ENCODE assay signal across 16 cellular contexts in the genomic region with DNA sequence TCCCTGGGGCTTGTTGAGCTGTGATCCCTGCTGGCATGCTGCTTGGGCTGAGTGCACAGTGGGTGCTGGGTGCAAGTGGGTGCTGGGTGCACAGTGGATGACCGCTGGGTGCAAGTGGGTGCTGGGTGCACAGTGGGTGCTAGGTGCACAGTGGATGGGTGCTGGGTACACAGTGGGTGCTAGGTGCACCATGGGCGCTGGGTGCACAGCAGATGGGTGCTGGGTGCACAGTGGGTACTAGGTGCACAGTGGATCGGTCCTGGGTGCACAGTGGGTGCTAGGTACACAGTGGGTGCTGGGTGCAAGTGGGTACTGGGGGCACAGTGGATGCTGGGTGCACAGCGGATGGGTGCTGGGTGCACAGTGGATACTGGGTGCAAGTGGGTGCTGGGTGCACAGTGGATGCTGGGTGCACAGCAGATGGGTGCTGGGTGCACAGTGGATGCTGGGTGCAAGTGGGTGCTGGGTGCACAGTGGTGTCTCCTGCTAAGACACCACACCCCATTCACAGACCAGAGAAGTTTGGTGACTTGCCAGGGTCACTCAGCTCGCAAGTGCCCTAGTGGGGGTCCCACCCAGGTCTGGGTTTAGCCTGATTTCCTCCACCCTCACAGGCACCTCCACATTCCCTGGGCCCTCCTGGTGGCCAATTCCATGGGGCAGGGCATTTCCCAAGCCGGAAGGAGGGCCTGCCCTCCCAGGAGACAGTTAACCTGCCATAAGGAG. TPM values are rescaled to one million over a fixed set of nuclear protein-coding genes. Genes with fewer than 3 reads are reported as not detected.
DNase-seq lines count a peak whose midpoint lies in the region; ATAC-seq, FAIRE-seq and TF ChIP-seq lines count a peak whose summit lies in the region.
"Had no signal": no experiment of that assay in that cellular context is flagged by ENCODE, and none has a peak within 500 bp of the region (broad histone marks: within the 10 kb centered on the region; RNA-seq: fewer than 3 reads in every experiment).

No MANE protein-coding gene starts in this region.

- POLR2A ChIA-PET in HepG2 (lab: Yijun Ruan, JAX) (interaction anchor here (1.4 to 9.7 kb wide), 2 partner anchors 19 to 21 kb away, joined by 5 to 370 read pairs; no protein-coding TSS in a partner anchor), K562 (lab: Yijun Ruan, JAX) (no interaction called here)
- POLR2A ChIA-PET in naive thymus-derived CD4-positive, alpha-beta T cell (lab: Charles Lee) = no interaction called here

- TF ChIP-seq RAD21 in HepG2 (CRISPR knock-in tag; IDR thresholded peaks at IDR 0.05) = no peak
- no peak for TF ChIP-seq RAD21 in K562 (CRISPR knock-in tag; conservative IDR thresholded peaks at IDR 0.05 in 1 of 2, IDR thresholded peaks at IDR 0.05 in 1 of 2)

- H3K27ac ChIP-seq in HepG2 (ENCODE audit: extremely low read length, insufficient read depth, low read length) (peak overlapping the region; percentile 95), right lobe of liver (peak overlapping the region in 1 of 3 donors; percentile 84), K562 (ENCODE audit: extremely low read depth, low read depth, low read length) (no peak overlapping the region)
- H3K27ac ChIP-seq in naive thymus-derived CD4-positive, alpha-beta T cell (ENCODE audit: low read depth, low read length) = no peak overlapping the region
- H3K27ac ChIP-seq: BLaER1 had no signal

- in situ Hi-C loops in HepG2 (cut with HindIII; ENCODE audit: extremely low pct_ligation_motif_present, low pct_unique_long_range_greater_than_20kb) (no loop called here), K562 (cut with MboI) (no loop called here)

- BruUV-seq in HepG2 (replicated peaks; lab: Mats Ljungman, UMichigan) = no TSS peak
- no TSS peak for BruUV-seq in K562 (replicated peaks; lab: Mats Ljungman, UMichigan)

- TF ChIP-seq CTCF in HepG2 (CRISPR knock-in tag; IDR thresholded peaks at IDR 0.05) (no peak), right lobe of liver (IDR thresholded peaks at IDR 0.05) (no peak), K562 (IDR thresholded peaks at IDR 0.05 in 2 of 3, conservative IDR thresholded peaks at IDR 0.05 in 1 of 3; ENCODE audit: insufficient read depth in 2 of 3, low read depth in 1 of 3, low read length in 3 of 3) (no peak)

- H3K36me3 Mint-ChIP-seq in naive thymus-derived CD4-positive, alpha-beta T cell = peaks cover 0 to 4% (median 0%) of the 10 kb centered on the region in 5 donors

- H3K27ac Mint-ChIP-seq in naive thymus-derived CD4-positive, alpha-beta T cell = peak overlapping the region in 2 of 9 donors; percentile 54 to 67

- H3K4me1 ChIP-seq in HepG2 (ENCODE audit: insufficient read depth, low read length) (peaks cover 50% of the 10 kb centered on the region), right lobe of liver (peaks cover 0 to 48% (median 23%) of the 10 kb centered on the region in 4 donors), K562 (replicated peaks in 1 of 2; ENCODE audit: control insufficient read depth in 2 of 2, insufficient read depth in 2 of 2, low read length in 2 of 2) (peaks cover 24 to 98% of the 10 kb centered on the region in 2 experiments)
- H3K4me1 ChIP-seq in naive thymus-derived CD4-positive, alpha-beta T cell (ENCODE audit: control insufficient read depth in 2 of 2, insufficient read depth in 2 of 2, low read length in 2 of 2) = no peaks in the 10 kb centered on the region

- H3K4me1 Mint-ChIP-seq in naive thymus-derived CD4-positive, alpha-beta T cell = peaks cover 0 to 15% (median 0%) of the 10 kb centered on the region in 7 donors

- peaks cover 18 to 34% of the 10 kb centered on the region in 2 experiments; a peak in 4 of 5 replicates for H3K36me3 ChIP-seq in HepG2 (replicated peaks in 1 of 2; ENCODE audit: control insufficient read depth in 1 of 2, insufficient read depth in 2 of 2, low read length in 2 of 2)
- H3K36me3 ChIP-seq in right lobe of liver = no peaks in the 10 kb centered on the region
- H3K36me3 ChIP-seq in K562 (ENCODE audit: control insufficient read depth, insufficient read depth, low read length) = peaks cover 80% of the 10 kb centered on the region; the same call in 2 of the 3 replicates
- peaks cover 0 to 32% (median 0%) of the 10 kb centered on the region in 3 experiments for H3K36me3 ChIP-seq in naive thymus-derived CD4-positive, alpha-beta T cell (ENCODE audit: control insufficient read depth in 2 of 3, insufficient read depth in 3 of 3, low read length in 3 of 3)
- H3K36me3 ChIP-seq in MG63 = no peaks in the 10 kb centered on the region

- H3K27me3 Mint-ChIP-seq in naive thymus-derived CD4-positive, alpha-beta T cell = no peaks in the 10 kb centered on the region
- H3K27me3 Mint-ChIP-seq: CD4-positive, CD25-positive, alpha-beta regulatory T cell had no signal

- no peak overlapping the region for H3K4me3 Mint-ChIP-seq in naive thymus-derived CD4-positive, alpha-beta T cell
- H3K4me3 Mint-ChIP-seq: CD4-positive, CD25-positive, alpha-beta regulatory T cell had no signal

- CTCF ChIA-PET in HepG2 (lab: Yijun Ruan, JAX; ENCODE audit: low intra/inter-chr PET ratio, low total read pairs) (no interaction called here), K562 (lab: Yijun Ruan, JAX; ENCODE audit: low intra/inter-chr PET ratio) (no interaction called here)
- CTCF ChIA-PET in naive thymus-derived CD4-positive, alpha-beta T cell (lab: Charles Lee) = no interaction called here

- H3K9ac ChIP-seq in HepG2 (ENCODE audit: insufficient read depth, low read depth, low read length) = no peak overlapping the region
- H3K9ac ChIP-seq in K562 (ENCODE audit: insufficient read depth in 1 of 2, low read depth in 2 of 2, low read length in 2 of 2) = peak overlapping the region in 1 of 2 experiments; percentile 36; a peak in 1 of 4 replicates
- H3K9ac ChIP-seq: BLaER1 had no signal

- H3K9me3 ChIP-seq in HepG2 (ENCODE audit: low read length) (no peaks in the 10 kb centered on the region), right lobe of liver (no peaks in the 10 kb centered on the region), K562 (replicated peaks; ENCODE audit: control insufficient read depth, insufficient read depth, low read depth, low read length) (no peaks in the 10 kb centered on the region), MG63 (no peaks in the 10 kb centered on the region)
- H3K9me3 ChIP-seq in naive thymus-derived CD4-positive, alpha-beta T cell (ENCODE audit: control insufficient read depth in 2 of 3, low read length in 3 of 3) = no peaks in the 10 kb centered on the region
- H3K9me3 ChIP-seq: BLaER1 had no signal

- peaks cover 9% of the 10 kb centered on the region for H3K9me1 ChIP-seq in K562 (ENCODE audit: control insufficient read depth, insufficient read depth, low read length)

- H4K20me1 ChIP-seq in HepG2 (ENCODE audit: insufficient read depth, low read length) = peaks cover 10% of the 10 kb centered on the region; the same call in 1 of the 2 replicates
- H4K20me1 ChIP-seq in K562 (replicated peaks; ENCODE audit: control insufficient read depth, insufficient read depth, low read length) = peaks cover 10% of the 10 kb centered on the region; the same call in 1 of the 2 replicates

- H3K4me3 ChIP-seq in HepG2 (replicated peaks in 1 of 3; ENCODE audit: insufficient read depth in 1 of 3, low read depth in 2 of 3, low read length in 3 of 3) (no peak overlapping the region), right lobe of liver (no peak overlapping the region), K562 (no peak overlapping the region), MG63 (no peak overlapping the region)
- no peak overlapping the region for H3K4me3 ChIP-seq in naive thymus-derived CD4-positive, alpha-beta T cell (ENCODE audit: low read length)
- H3K4me3 ChIP-seq: BLaER1 had no signal

- no peak overlapping the region for H3K4me2 ChIP-seq in HepG2 (ENCODE audit: low read depth, low read length)
- no peak overlapping the region for H3K4me2 ChIP-seq in K562 (ENCODE audit: insufficient read depth, low read length)
- H3K4me2 ChIP-seq: BLaER1 had no signal

- peaks cover 7% of the 10 kb centered on the region for H3K79me2 ChIP-seq in HepG2 (ENCODE audit: insufficient read depth, low read length)
- peaks cover 70% of the 10 kb centered on the region for H3K79me2 ChIP-seq in K562 (ENCODE audit: control insufficient read depth, insufficient read depth, low read length)

- no peak for FAIRE-seq in HepG2 (lab: Jason Lieb, UNC)
- FAIRE-seq in K562 (lab: Jason Lieb, UNC) = no peak
- FAIRE-seq: D721Med, G401.6 had no signal

- peak in 1 of 2 experiments; percentile 42; a peak in 1 of 4 replicates for TF ChIP-seq POLR2A in HepG2 (IDR thresholded peaks at IDR 0.05; ENCODE audit: insufficient read depth in 1 of 2, low read depth in 2 of 2, low read length in 2 of 2)
- no peak for TF ChIP-seq POLR2A in right lobe of liver (IDR thresholded peaks at IDR 0.05)
- TF ChIP-seq POLR2A in K562 (conservative IDR thresholded peaks at IDR 0.05) = no peak

- TF ChIP-seq EP300 in HepG2 (IDR thresholded peaks at IDR 0.05; ENCODE audit: low read depth in 2 of 2, low read length in 2 of 2) (no peak), HepG2 (CRISPR knock-in tag; IDR thresholded peaks at IDR 0.05; ENCODE audit: borderline replicate concordance) (no peak), K562 (IDR thresholded peaks at IDR 0.05; ENCODE audit: low read length) (no peak)

- DNase-seq in HepG2 (ENCODE audit: low spot score) = no peak
- no peak for DNase-seq in right lobe of liver
- no peak for DNase-seq in K562 (ENCODE audit: extremely low read depth in 1 of 4, low spot score in 3 of 4)
- no peak for DNase-seq in naive thymus-derived CD4-positive, alpha-beta T cell
- no peak for DNase-seq in MG63
- DNase-seq in SIG-M5 (lab: John Stamatoyannopoulos, UW) = no peak
- DNase-seq: CD4-positive, CD25-positive, alpha-beta regulatory T cell; CD8-positive, alpha-beta memory T cell; COR-L47; GOT3; H7 had no signal

- H3K9me3 Mint-ChIP-seq in naive thymus-derived CD4-positive, alpha-beta T cell = no peaks in the 10 kb centered on the region

- WGBS in HepG2 (ENCODE audit: low lambda C conversion rate) = 94% methylated on average over 4 of the region's 6 CpGs
- 54% methylated on average over 3 of the region's 6 CpGs for WGBS in right lobe of liver (ENCODE audit: insufficient coverage, low coverage, low lambda C conversion rate, missing lambda C conversion rate)
- 98% methylated on average over 6 of the region's 6 CpGs for WGBS in K562 (ENCODE audit: insufficient coverage, low coverage, missing lambda C conversion rate)

- ATAC-seq in HepG2 (no peak), right lobe of liver (no peak), K562 (no peak), HG03571 (IDR thresholded peaks at IDR 0.05; ENCODE audit: unreplicated experiment) (no peak)
- peak; percentile 17 for ATAC-seq in naive thymus-derived CD4-positive, alpha-beta T cell
- ATAC-seq: HCT116 had no signal

- H2AFZ ChIP-seq in HepG2 (ENCODE audit: low read length) (no peak overlapping the region), K562 (ENCODE audit: low read depth, low read length) (no peak overlapping the region)

- intact Hi-C loops in HepG2 (cut with micrococcal nuclease; ENCODE audit: unreplicated experiment) = no loop called here
- intact Hi-C loops in right lobe of liver (cut with DNase I) = no loop called here
- intact Hi-C loops in K562 (cut with micrococcal nuclease) = no loop called here
- intact Hi-C loops in naive thymus-derived CD4-positive, alpha-beta T cell (cut with micrococcal nuclease) = no loop called here

- no peaks in the 10 kb centered on the region for H3K27me3 ChIP-seq in HepG2 (ENCODE audit: control insufficient read depth in 1 of 2, insufficient read depth in 2 of 2, low read length in 2 of 2)
- H3K27me3 ChIP-seq in right lobe of liver = no peaks in the 10 kb centered on the region
- no peaks in the 10 kb centered on the region for H3K27me3 ChIP-seq in K562 (ENCODE audit: control insufficient read depth in 2 of 2, insufficient read depth in 2 of 2, low read length in 2 of 2)
- no peaks in the 10 kb centered on the region for H3K27me3 ChIP-seq in naive thymus-derived CD4-positive, alpha-beta T cell (ENCODE audit: control insufficient read depth in 2 of 2, insufficient read depth in 2 of 2, low read length in 2 of 2)
- no peaks in the 10 kb centered on the region for H3K27me3 ChIP-seq in MG63
- H3K27me3 ChIP-seq: BLaER1 had no signal

RNA-seq across cellular contexts. Expression of gene ZFPM1, which starts 33.5 kb away (rescaled TPM):
- 3.4 and 3.8 TPM in 2 replicates for total RNA-seq in HepG2 (2016; rRNA removed; fragmentation: Illumina TruSeq; extraction: Trizol)
- total RNA-seq in HepG2 (2016; cell fraction: cytosol; rRNA removed; fragmentation: Illumina TruSeq; extraction: Trizol; ENCODE audit: low read depth) = 0.81 and 2.1 TPM in 2 replicates
- 3.4 and 3.9 TPM in 2 replicates for total RNA-seq in HepG2 (2016; cell fraction: insoluble cytoplasmic fraction; rRNA removed; fragmentation: Illumina TruSeq; extraction: Trizol)
- total RNA-seq in HepG2 (2016; cell fraction: membrane; rRNA removed; fragmentation: Illumina TruSeq; extraction: Trizol) = 3.4 and 4.3 TPM in 2 replicates
- total RNA-seq in HepG2 (2016; cell fraction: nucleus; rRNA removed; fragmentation: Illumina TruSeq; extraction: Trizol) = 3.4 and 6.6 TPM in 2 replicates
- 1.3 and 1.7 TPM in 2 replicates for polyA plus RNA-seq in HepG2 (2011; rRNA removed)
- polyA plus RNA-seq in HepG2 (2011; cell fraction: cytosol; rRNA removed) = 0.79 and 1.3 TPM in 2 replicates
- 7.1 and 7.6 TPM in 2 replicates for polyA plus RNA-seq in HepG2 (2011; cell fraction: nucleus; rRNA removed)
- polyA plus RNA-seq in HepG2 (2012) = 7.2 and 7.6 TPM in 2 replicates
- polyA plus RNA-seq in HepG2 (2016; cell fraction: cytosol; fragmentation: Illumina TruSeq; extraction: Trizol; ENCODE audit: low read depth) = 1.2 TPM in 2 replicates
- polyA plus RNA-seq in HepG2 (2016; cell fraction: insoluble cytoplasmic fraction; fragmentation: Illumina TruSeq; extraction: Trizol; ENCODE audit: low read depth) = 3.7 and 8.7 TPM in 2 replicates
- 2.7 and 4.8 TPM in 2 replicates for polyA plus RNA-seq in HepG2 (2016; cell fraction: membrane; fragmentation: Illumina TruSeq; extraction: Trizol; ENCODE audit: low read depth)
- 14.0 and 14.3 TPM in 2 replicates for polyA plus RNA-seq in HepG2 (2016; cell fraction: nucleus; fragmentation: Illumina TruSeq; extraction: Trizol; ENCODE audit: insufficient read depth, low read depth)
- polyA minus RNA-seq in HepG2 (2011; rRNA and poly(A)+ RNA removed; ENCODE audit: low replicate concordance) = 0.98 and 4.2 TPM in 2 replicates
- 2.7 and 6.6 TPM in 2 replicates for polyA minus RNA-seq in HepG2 (2011; cell fraction: cytosol; rRNA and poly(A)+ RNA removed)
- polyA minus RNA-seq in HepG2 (2011; cell fraction: nucleus; rRNA and poly(A)+ RNA removed) = 5.0 and 7.5 TPM in 2 replicates
- 10 to 100 TPM in 2 of 6 experiments, 1 to 10 TPM in 4; 3.8 to 15.5 (median 8.3) TPM for total RNA-seq in right lobe of liver
- 14.4 and 38.8 TPM in 2 replicates for total RNA-seq in K562 (2011; cell fraction: chromatin; rRNA removed; ENCODE audit: low replicate concordance)
- total RNA-seq in K562 (2011; cell fraction: nucleolus; rRNA removed) = 25.3 and 27.9 TPM in 2 replicates
- 16.8 and 18.9 TPM in 2 replicates for total RNA-seq in K562 (2011; cell fraction: nucleoplasm; rRNA removed)
- total RNA-seq in K562 (2014; rRNA removed) = 4.5 and 8.7 TPM in 2 replicates
- 0.26 and 0.47 TPM in 2 replicates for total RNA-seq in K562 (2014; rRNA removed; fragmentation: Illumina TruSeq; extraction: Trizol)
- total RNA-seq in K562 (2015; rRNA removed; fragmentation: Illumina TruSeq; extraction: Trizol) = 3.2 and 4.5 TPM in 2 replicates
- 32.7 and 35.9 TPM in 2 replicates for total RNA-seq in K562 (2021)
- polyA plus RNA-seq in K562 (2011; rRNA removed) = 0.88 and 1.4 TPM in 2 replicates
- polyA plus RNA-seq in K562 (2011; cell fraction: cytosol; rRNA removed) = 0.81 and 4.8 TPM in 2 replicates
- 3.4 and 13.6 TPM in 2 replicates for polyA plus RNA-seq in K562 (2011; cell fraction: nucleus; rRNA removed)
- polyA plus RNA-seq in K562 (2012) = 7.9 and 12.2 TPM in 2 replicates
- 1.2 and 5.1 TPM in 2 replicates for polyA plus RNA-seq in K562 (2014; fragmentation: Illumina TruSeq; extraction: Trizol)
- under 1 TPM; 0.03 to 0.11 TPM for polyA plus RNA-seq in K562 (2014; fragmentation: Nextera tagmentation; extraction: Ambion mirVana)
- polyA plus RNA-seq in K562 (2014; rRNA removed) = 4.7 and 5.5 TPM in 2 replicates
- polyA minus RNA-seq in K562 (2011; rRNA and poly(A)+ RNA removed) = 0.30 and 1.1 TPM in 2 replicates
- 12.3 and 14.7 TPM in 2 replicates for polyA minus RNA-seq in K562 (2011; cell fraction: cytosol; rRNA and poly(A)+ RNA removed)
- 7.7 and 10.1 TPM in 2 replicates for polyA minus RNA-seq in K562 (2011; cell fraction: nucleus; rRNA and poly(A)+ RNA removed)
- total RNA-seq in naive thymus-derived CD4-positive, alpha-beta T cell = 10 to 100 TPM; 13.2 to 28.1 (median 18.1) TPM
- under 1 TPM; 0.15 to 0.16 TPM for polyA plus RNA-seq in naive thymus-derived CD4-positive, alpha-beta T cell
- 0.33 TPM in 1 of 2 replicates, not detected in the other for total RNA-seq in MG63 (2014; rRNA removed; shearing (Covaris generic); ENCODE audit: low replicate concordance)

Comparison
In these comparisons a context has a peak if more than half of its experiments do, and no peak if none do; other contexts are left out.
1. Of the 241 proteins assayed by ChIP-seq in both HepG2 and K562: peak only in HepG2: FOXO4, HNRNPL, NCOA1 and ZBTB7A; only in K562: POLR2G, RBM22 and ZBTB33; in both: ADNP; in neither: 231; mixed calls (peak in some experiments, not most) for 2.